1 cellular context compared by ENCODE assay signal in genomic region chr3:72008226-72008996, GRCh38.
TF ChIP-seq lines count a peak whose summit lies in the region.

No MANE protein-coding gene starts in this region.

TF ChIP-seq in IMR-90, 13 proteins besides CTCF, POLR2A, EP300 and RAD21 (continued from another document):
- TF ChIP-seq, protein P1, sequence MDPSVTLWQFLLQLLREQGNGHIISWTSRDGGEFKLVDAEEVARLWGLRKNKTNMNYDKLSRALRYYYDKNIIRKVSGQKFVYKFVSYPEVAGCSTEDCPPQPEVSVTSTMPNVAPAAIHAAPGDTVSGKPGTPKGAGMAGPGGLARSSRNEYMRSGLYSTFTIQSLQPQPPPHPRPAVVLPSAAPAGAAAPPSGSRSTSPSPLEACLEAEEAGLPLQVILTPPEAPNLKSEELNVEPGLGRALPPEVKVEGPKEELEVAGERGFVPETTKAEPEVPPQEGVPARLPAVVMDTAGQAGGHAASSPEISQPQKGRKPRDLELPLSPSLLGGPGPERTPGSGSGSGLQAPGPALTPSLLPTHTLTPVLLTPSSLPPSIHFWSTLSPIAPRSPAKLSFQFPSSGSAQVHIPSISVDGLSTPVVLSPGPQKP (IDR thresholded peaks at IDR 0.05; ENCODE audit: borderline replicate concordance, low read depth, low read length): no peak
- TF ChIP-seq SMC3 (IDR thresholded peaks at IDR 0.05; ENCODE audit: low read depth, low read length): no peak
- no peak for TF ChIP-seq RFX5 (IDR thresholded peaks at IDR 0.05; ENCODE audit: low read depth, low read length)
